Comparison of ENCODE assay signal across 8 cellular contexts in the genomic region with DNA sequence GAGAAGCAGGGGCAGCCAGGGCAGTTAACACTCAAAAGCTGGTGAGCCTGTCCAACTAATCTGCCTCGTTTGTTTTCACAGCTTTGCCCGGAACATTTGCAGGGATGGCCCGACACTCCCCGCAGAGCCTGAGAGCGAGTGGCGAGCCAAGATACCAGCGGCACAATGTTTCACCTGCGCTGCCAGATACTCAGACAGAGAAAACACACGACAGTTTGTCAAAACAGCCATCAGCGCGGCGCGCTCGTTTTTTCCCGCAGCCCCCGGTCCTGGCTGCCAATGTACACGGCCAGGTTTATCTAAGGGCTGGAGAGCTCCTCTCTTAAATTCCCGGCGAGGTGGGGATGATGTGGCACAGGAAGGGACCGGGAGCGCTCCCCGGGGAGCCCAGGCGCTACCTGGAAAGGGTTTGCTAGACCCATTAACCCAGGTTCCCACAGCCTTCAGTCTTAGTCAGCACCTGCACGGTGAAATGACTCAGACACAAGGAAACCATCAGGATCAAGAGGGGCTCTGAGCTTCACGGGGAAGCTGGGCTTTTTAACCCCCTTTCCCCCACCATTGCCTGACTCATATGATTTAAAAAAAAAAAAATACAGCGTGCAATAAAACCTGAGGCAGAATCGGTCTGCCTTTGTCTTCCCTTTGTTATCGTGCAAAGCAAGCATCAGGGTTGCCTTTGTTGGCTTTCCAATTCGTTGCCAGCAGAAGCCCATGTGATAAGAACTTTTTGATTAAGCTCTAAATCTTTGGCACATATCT.
A peak's percentile ranks its signal among the peaks of the same experiment; 100 is the strongest.
DNase-seq lines count a peak whose midpoint lies in the region; ATAC-seq and TF ChIP-seq lines count a peak whose summit lies in the region.

No MANE protein-coding gene starts in this region.

- H3K4me1 Mint-ChIP-seq in nephron progenitor cell: peaks cover 47% of the 10 kb centered on the region
- H3K4me1 Mint-ChIP-seq in activated CD4-positive, alpha-beta memory T cell treated with anti-CD3 and anti-CD28 coated beads, Interleukin-2, amount 10 ng/mL, durations not matched to agents 7 days and 5 days: no peaks in the 10 kb centered on the region

- H3K36me3 Mint-ChIP-seq in nephron progenitor cell (ENCODE audit: low read depth): no peaks in the 10 kb centered on the region
- H3K36me3 Mint-ChIP-seq in activated CD4-positive, alpha-beta memory T cell treated with anti-CD3 and anti-CD28 coated beads, Interleukin-2, amount 10 ng/mL, durations not matched to agents 7 days and 5 days (ENCODE audit: low read depth): no peaks in the 10 kb centered on the region

- no peaks in the 10 kb centered on the region for H3K9me3 Mint-ChIP-seq in nephron progenitor cell
- H3K9me3 Mint-ChIP-seq in activated CD4-positive, alpha-beta memory T cell treated with anti-CD3 and anti-CD28 coated beads, Interleukin-2, amount 10 ng/mL, durations not matched to agents 7 days and 5 days: no peaks in the 10 kb centered on the region

- H3K27me3 Mint-ChIP-seq in nephron progenitor cell (ENCODE audit: low read depth, poor library complexity): peaks cover 4% of the 10 kb centered on the region
- H3K27me3 Mint-ChIP-seq in activated CD4-positive, alpha-beta memory T cell treated with anti-CD3 and anti-CD28 coated beads, Interleukin-2, amount 10 ng/mL, durations not matched to agents 7 days and 5 days: peaks cover 22% of the 10 kb centered on the region

- no peak for ATAC-seq in HG02885 (IDR thresholded peaks at IDR 0.05; ENCODE audit: poor library complexity, unreplicated experiment)
- no peak for ATAC-seq in left lobe of liver

- CTCF ChIA-PET in activated CD4-positive, alpha-beta memory T cell treated with anti-CD3 and anti-CD28 coated beads, Interleukin-2, amount 10 ng/mL, durations not matched to agents 7 days and 5 days (lab: Charles Lee): no interaction called here

- no peak overlapping the region for H3K27ac Mint-ChIP-seq in nephron progenitor cell
- H3K27ac Mint-ChIP-seq in activated CD4-positive, alpha-beta memory T cell treated with anti-CD3 and anti-CD28 coated beads, Interleukin-2, amount 10 ng/mL, durations not matched to agents 7 days and 5 days: no peak overlapping the region

- H3K4me3 Mint-ChIP-seq in nephron progenitor cell: peak overlapping the region; percentile 83
- H3K4me3 Mint-ChIP-seq in activated CD4-positive, alpha-beta memory T cell treated with anti-CD3 and anti-CD28 coated beads, Interleukin-2, amount 10 ng/mL, durations not matched to agents 7 days and 5 days: no peak overlapping the region

- DNase-seq in DMS153 (lab: John Stamatoyannopoulos, UW) (peak; percentile 87), NCI-H2029 treated with DMSO at 0.1 percent for 48 hours (lab: John Stamatoyannopoulos, UW) (peak; percentile 48), ecto neural progenitor cell (ENCODE audit: low spot score) (peak; percentile 55), nephron progenitor cell (peak; percentile 44), dedifferentiated amniotic fluid mesenchymal stem cell (ENCODE audit: extremely low spot score) (no peak), left lobe of liver (ENCODE audit: low spot score) (no peak)
- DNase-seq in activated CD4-positive, alpha-beta memory T cell treated with anti-CD3 and anti-CD28 coated beads, Interleukin-2, amount 10 ng/mL, durations not matched to agents 7 days and 5 days: no peak

- POLR2A ChIA-PET in activated CD4-positive, alpha-beta memory T cell treated with anti-CD3 and anti-CD28 coated beads, Interleukin-2, amount 10 ng/mL, durations not matched to agents 7 days and 5 days (lab: Charles Lee): no interaction called here

- TF ChIP-seq CTCF in nephron progenitor cell (IDR thresholded peaks at IDR 0.05): no peak

Comparison
In these comparisons a context has a peak if more than half of its experiments do, and no peak if none do; other contexts are left out.
1. DNase-seq: peak in DMS153 (single experiment), NCI-H2029 treated with DMSO at 0.1 percent for 48 hours (single experiment), ecto neural progenitor cell (single experiment) and nephron progenitor cell (single experiment); none in activated CD4-positive, alpha-beta memory T cell treated with anti-CD3 and anti-CD28 coated beads, Interleukin-2, amount 10 ng/mL, durations not matched to agents 7 days and 5 days (single experiment), dedifferentiated amniotic fluid mesenchymal stem cell (single experiment) and left lobe of liver (single experiment).